In the genomic region with DNA sequence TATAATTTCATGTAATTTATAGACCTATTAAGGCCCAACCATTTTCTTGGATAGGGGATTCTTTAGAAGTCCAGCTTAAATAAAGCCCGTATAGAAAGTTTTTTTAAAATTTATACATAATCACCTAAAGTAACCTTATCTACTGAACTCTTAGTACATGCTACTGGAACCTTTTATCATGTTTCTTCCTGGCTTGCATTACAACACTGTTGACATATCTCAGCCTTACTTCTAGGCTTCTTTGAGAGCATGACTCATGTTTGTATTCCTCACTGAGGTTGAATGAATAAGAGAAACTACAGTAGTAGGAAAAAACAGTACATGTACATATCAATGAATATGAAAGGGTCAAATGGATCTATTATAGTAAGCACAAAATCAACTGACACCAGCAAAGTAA, we compare ENCODE assay signal across 1 cellular context.
TF ChIP-seq lines count a peak whose summit lies in the region.

No MANE protein-coding gene starts in this region.

TF ChIP-seq in SK-N-SH treated with all-trans-retinoic acid at 6 μM for 48 hours, 23 proteins besides CTCF, POLR2A, EP300 and RAD21 (continued from another document):
- TF ChIP-seq, protein P1, sequence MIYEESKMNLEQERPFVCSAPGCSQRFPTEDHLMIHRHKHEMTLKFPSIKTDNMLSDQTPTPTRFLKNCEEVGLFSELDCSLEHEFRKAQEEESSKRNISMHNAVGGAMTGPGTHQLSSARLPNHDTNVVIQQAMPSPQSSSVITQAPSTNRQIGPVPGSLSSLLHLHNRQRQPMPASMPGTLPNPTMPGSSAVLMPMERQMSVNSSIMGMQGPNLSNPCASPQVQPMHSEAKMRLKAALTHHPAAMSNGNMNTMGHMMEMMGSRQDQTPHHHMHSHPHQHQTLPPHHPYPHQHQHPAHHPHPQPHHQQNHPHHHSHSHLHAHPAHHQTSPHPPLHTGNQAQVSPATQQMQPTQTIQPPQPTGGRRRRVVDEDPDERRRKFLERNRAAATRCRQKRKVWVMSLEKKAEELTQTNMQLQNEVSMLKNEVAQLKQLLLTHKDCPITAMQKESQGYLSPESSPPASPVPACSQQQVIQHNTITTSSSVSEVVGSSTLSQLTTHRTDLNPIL (CRISPR knock-in tag; IDR thresholded peaks at IDR 0.05; ENCODE audit: low read depth): no peak
- TF ChIP-seq TCF4 (CRISPR knock-in tag; IDR thresholded peaks at IDR 0.05; ENCODE audit: borderline replicate concordance): no peak
- no peak for TF ChIP-seq OSR1 (CRISPR knock-in tag; IDR thresholded peaks at IDR 0.05)
- TF ChIP-seq ZFP30 (CRISPR knock-in tag; IDR thresholded peaks at IDR 0.05): no peak
